Comparison of ENCODE assay signal across 8 cellular contexts in genomic region chr6:143842902-143843688, GRCh38. TPM values are rescaled to one million over a fixed set of nuclear protein-coding genes. Genes with fewer than 3 reads are reported as not detected.
DNase-seq lines count a peak whose midpoint lies in the region; ATAC-seq and TF ChIP-seq lines count a peak whose summit lies in the region.

LTV1 (plus strand) TSS chr6:143843338; CDS start chr6:143843478, 140 bp downstream.

- no peaks in the 10 kb centered on the region for H3K27me3 Mint-ChIP-seq in activated CD4-positive, alpha-beta T cell treated with anti-CD3 and anti-CD28 coated beads for 36 hours

- no peaks in the 10 kb centered on the region for H3K27me3 ChIP-seq in kidney epithelial cell (ENCODE audit: control insufficient read depth, insufficient read depth, low read length)

- TF ChIP-seq CTCF in choroid plexus epithelial cell (conservative IDR thresholded peaks at IDR 0.05; ENCODE audit: low read depth, low read length) (no peak), kidney epithelial cell (IDR thresholded peaks at IDR 0.05; ENCODE audit: insufficient read depth, low read length, poor library complexity, severe bottlenecking) (no peak)

- POLR2A ChIA-PET in activated CD4-positive, alpha-beta T cell treated with anti-CD3 and anti-CD28 coated beads for 36 hours (lab: Charles Lee): interaction anchor here (0.7 to 1.5 kb wide), 7 partner anchors 15 to 276 kb away, joined by 3 to 6 read pairs (median 3); no protein-coding TSS in a partner anchor

- peak within 1 kb of the TSS; percentile 93 for H3K4me3 Mint-ChIP-seq in activated CD4-positive, alpha-beta T cell treated with anti-CD3 and anti-CD28 coated beads for 36 hours

- H3K36me3 Mint-ChIP-seq in activated CD4-positive, alpha-beta T cell treated with anti-CD3 and anti-CD28 coated beads for 36 hours (ENCODE audit: low read depth): peaks cover 38% of the 10 kb centered on the region

- H3K4me1 Mint-ChIP-seq in activated CD4-positive, alpha-beta T cell treated with anti-CD3 and anti-CD28 coated beads for 36 hours: peaks cover 34% of the 10 kb centered on the region

- H3K9me3 Mint-ChIP-seq in activated CD4-positive, alpha-beta T cell treated with anti-CD3 and anti-CD28 coated beads for 36 hours (ENCODE audit: low read depth): no peaks in the 10 kb centered on the region

- no peaks in the 10 kb centered on the region for H3K36me3 ChIP-seq in kidney epithelial cell (ENCODE audit: control insufficient read depth, insufficient read depth, low read length)

- CTCF ChIA-PET in activated CD4-positive, alpha-beta T cell treated with anti-CD3 and anti-CD28 coated beads for 36 hours (lab: Charles Lee): interaction anchor here (0.6 to 2.5 kb wide), 9 partner anchors 11 to 267 kb away, joined by 3 to 13 read pairs (median 3); partner anchors contain the start of gene SF3B5

- intact Hi-C loops in activated CD4-positive, alpha-beta T cell treated with anti-CD3 and anti-CD28 coated beads for 36 hours (cut with DNase I, micrococcal nuclease): loop anchor here (1.0 to 5.0 kb wide), 15 partner anchors 36 to 1696 kb away; partner anchors contain the start of genes ADAT2 (in 2 of the 2), PEX3 (in 2 of the 2), PHACTR2 (in 2 of the 2) and SF3B5 (in 2 of the 2)

- peak within 1 kb of the TSS; percentile 96 for H3K27ac Mint-ChIP-seq in activated CD4-positive, alpha-beta T cell treated with anti-CD3 and anti-CD28 coated beads for 36 hours

- peak; percentile 99 for DNase-seq in Ammon's horn (ENCODE audit: low spot score)
- peak; percentile 93 for DNase-seq in GM19238 (ENCODE audit: insufficient read length, low spot score)
- DNase-seq in NCI-H524 (lab: John Stamatoyannopoulos, UW): peak; percentile 96 to 98
- DNase-seq in activated CD4-positive, alpha-beta T cell treated with anti-CD3 and anti-CD28 coated beads for 36 hours: peak; percentile 96
- DNase-seq in choroid plexus epithelial cell (ENCODE audit: low read depth): peak; percentile 98
- DNase-seq in kidney epithelial cell (ENCODE audit: low read depth): peak; percentile 76
- peak; percentile 89 to 90 for DNase-seq in stimulated activated CD4-positive, alpha-beta T cell treated with anti-CD3 and anti-CD28 coated beads, Interleukin-15, amount 100 ng/mL, for 48 hours (ENCODE audit: low read depth in 2 of 2)

- peak within 1 kb of the TSS; percentile 86 for H3K4me3 ChIP-seq in choroid plexus epithelial cell (ENCODE audit: low read depth, low read length)
- H3K4me3 ChIP-seq in kidney epithelial cell (ENCODE audit: low read depth, low read length): peak within 1 kb of the TSS; percentile 87

- peak; percentile 100 for ATAC-seq in HG03442 (IDR thresholded peaks at IDR 0.05; ENCODE audit: unreplicated experiment)
- peak; percentile 99 for ATAC-seq in activated CD4-positive, alpha-beta T cell treated with anti-CD3 and anti-CD28 coated beads for 36 hours

RNA-seq across cellular contexts. Expression of gene LTV1, which starts in this region (rescaled TPM):
- 10 to 100 TPM; 34.3 to 36.3 TPM for total RNA-seq in activated CD4-positive, alpha-beta T cell treated with anti-CD3 and anti-CD28 coated beads for 36 hours
- total RNA-seq in kidney epithelial cell: 22.0 and 24.1 TPM in 2 replicates

Comparison
In these comparisons a context has a peak if more than half of its experiments do, and no peak if none do; other contexts are left out.
1. Peak in every context shown above with its lines: DNase-seq, ATAC-seq and H3K4me3 ChIP-seq.